Comparison of ENCODE assay signal across 27 cellular contexts in the genomic region with DNA sequence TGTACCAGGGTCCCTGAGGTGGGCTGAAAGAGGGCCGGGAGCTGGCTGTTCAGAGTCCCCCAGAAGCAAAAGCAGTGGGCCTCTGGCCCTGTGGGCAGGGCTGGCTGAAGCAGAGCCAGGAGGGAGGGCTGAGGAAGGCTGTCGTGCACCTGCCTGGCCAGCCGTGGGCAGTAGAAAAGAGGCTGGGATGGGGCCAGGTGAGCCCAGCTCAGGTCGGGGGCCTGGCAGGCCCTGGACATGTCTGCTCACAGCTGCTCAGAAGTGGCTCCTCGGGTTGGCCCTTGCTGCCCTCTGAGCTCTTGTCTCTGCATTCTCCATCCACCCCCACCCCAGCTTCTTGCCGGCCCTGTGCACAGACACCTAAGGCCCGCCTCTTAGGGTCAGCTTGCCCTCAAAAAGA.
DNase-seq lines count a peak whose midpoint lies in the region; ATAC-seq, FAIRE-seq and TF ChIP-seq lines count a peak whose summit lies in the region.
"Had no signal": no experiment of that assay in that cellular context is flagged by ENCODE, and none has a peak within 500 bp of the region (broad histone marks: within the 10 kb centered on the region; RNA-seq: fewer than 3 reads in every experiment).

No MANE protein-coding gene starts in this region.

- H3K36me3 ChIP-seq in HepG2 (replicated peaks in 1 of 2; ENCODE audit: control insufficient read depth in 1 of 2, insufficient read depth in 2 of 2, low read length in 2 of 2) (no peaks in the 10 kb centered on the region), right lobe of liver (no peaks in the 10 kb centered on the region), endodermal cell (ENCODE audit: control insufficient read depth, insufficient read depth, low read length) (no peaks in the 10 kb centered on the region), osteoblast (ENCODE audit: insufficient read depth, low read length) (no peaks in the 10 kb centered on the region), HAP-1 (replicated peaks) (no peaks in the 10 kb centered on the region)

- DNase-seq in HepG2 (ENCODE audit: low spot score) (no peak), right lobe of liver (no peak), endodermal cell (peak; percentile 72), osteoblast (ENCODE audit: insufficient read length, low spot score, missing footprints) (no peak), NCI-H510A (lab: John Stamatoyannopoulos, UW) (no peak), HAP-1 (ENCODE audit: low spot score in 2 of 2) (no peak), GM13976 (ENCODE audit: low spot score) (no peak), glomerular visceral epithelial cell (ENCODE audit: extremely low spot score) (no peak)
- DNase-seq: activated CD4-positive, alpha-beta memory T cell treated with anti-CD3 and anti-CD28 coated beads for 36 hours; activated effector memory CD4-positive, alpha-beta T cell treated with Interleukin-2 at 50 U/mL for 16 hours; activated naive CD8-positive, alpha-beta T cell treated with anti-CD3 and anti-CD28 coated beads, Interleukin-2, amount 10 ng/mL, durations not matched to agents 7 days and 5 days; effector CD8-positive, alpha-beta T cell; foreskin melanocyte; IMR-90; mammary epithelial cell; NCI-H1105; NCI-H2029 treated with DMSO at 0.1 percent for 48 hours; NCI-H226; NCI-H774; testis had no signal

- FAIRE-seq in HepG2 (lab: Jason Lieb, UNC) = no peak
- FAIRE-seq: GM12878, keratinocyte had no signal

- H3K4me2 ChIP-seq in HepG2 (ENCODE audit: low read depth, low read length) (peak overlapping the region; percentile 42), osteoblast (ENCODE audit: insufficient read depth, low read length) (no peak overlapping the region)
- H3K4me2 ChIP-seq: smooth muscle cell had no signal

- H3K79me2 ChIP-seq in HepG2 (ENCODE audit: insufficient read depth, low read length) (no peaks in the 10 kb centered on the region), osteoblast (ENCODE audit: insufficient read depth, low read length) (no peaks in the 10 kb centered on the region)

- H3K9me3 Mint-ChIP-seq in endodermal cell = peaks cover under 1% of the 10 kb centered on the region
- H3K9me3 Mint-ChIP-seq: activated CD4-positive, alpha-beta memory T cell treated with anti-CD3 and anti-CD28 coated beads for 36 hours; activated naive CD8-positive, alpha-beta T cell treated with anti-CD3 and anti-CD28 coated beads, Interleukin-2, amount 10 ng/mL, durations not matched to agents 7 days and 5 days; stimulated activated effector memory CD8-positive, alpha-beta T cell treated with anti-CD3 and anti-CD28 coated beads, Interleukin-12 subunit alpha, Interleukin-12 subunit beta, amount 100 ng/mL, for 72 hours had no signal

- no peak overlapping the region for H3K4me3 Mint-ChIP-seq in endodermal cell
- H3K4me3 Mint-ChIP-seq: activated CD4-positive, alpha-beta memory T cell treated with anti-CD3 and anti-CD28 coated beads for 36 hours; activated naive CD8-positive, alpha-beta T cell treated with anti-CD3 and anti-CD28 coated beads, Interleukin-2, amount 10 ng/mL, durations not matched to agents 7 days and 5 days; brain; CD14-positive monocyte; stimulated activated effector memory CD8-positive, alpha-beta T cell treated with anti-CD3 and anti-CD28 coated beads, Interleukin-12 subunit alpha, Interleukin-12 subunit beta, amount 100 ng/mL, for 72 hours had no signal

- in situ Hi-C loops in HepG2 (cut with HindIII; ENCODE audit: extremely low pct_ligation_motif_present, low pct_unique_long_range_greater_than_20kb) (no loop called here), HAP-1 (cut with MboI; ENCODE audit: low sequenced_read_pairs) (no loop called here), GM13976 (cut with MboI; ENCODE audit: low sequenced_read_pairs, unreplicated experiment) (no loop called here)

- H3K4me3 ChIP-seq in HepG2 (replicated peaks in 1 of 3; ENCODE audit: insufficient read depth in 1 of 3, low read depth in 2 of 3, low read length in 3 of 3) = no peak overlapping the region
- no peak overlapping the region for H3K4me3 ChIP-seq in right lobe of liver
- H3K4me3 ChIP-seq in endodermal cell (ENCODE audit: low read length) = no peak overlapping the region
- no peak overlapping the region for H3K4me3 ChIP-seq in osteoblast (ENCODE audit: insufficient read depth, low read length)
- no peak overlapping the region for H3K4me3 ChIP-seq in HAP-1
- H3K4me3 ChIP-seq: GM12878, smooth muscle cell, testis had no signal

- peak overlapping the region; percentile 26 for H3K27ac Mint-ChIP-seq in endodermal cell
- H3K27ac Mint-ChIP-seq: activated CD4-positive, alpha-beta memory T cell treated with anti-CD3 and anti-CD28 coated beads for 36 hours; activated naive CD8-positive, alpha-beta T cell treated with anti-CD3 and anti-CD28 coated beads, Interleukin-2, amount 10 ng/mL, durations not matched to agents 7 days and 5 days had no signal

- no peaks in the 10 kb centered on the region for H3K27me3 Mint-ChIP-seq in endodermal cell (ENCODE audit: insufficient read depth)
- H3K27me3 Mint-ChIP-seq: activated CD4-positive, alpha-beta memory T cell treated with anti-CD3 and anti-CD28 coated beads for 36 hours; activated naive CD8-positive, alpha-beta T cell treated with anti-CD3 and anti-CD28 coated beads, Interleukin-2, amount 10 ng/mL, durations not matched to agents 7 days and 5 days had no signal

- 27% methylated on average over 3 of the region's 7 CpGs for WGBS in HepG2 (ENCODE audit: low lambda C conversion rate)
- 81% methylated on average over 5 of the region's 7 CpGs for WGBS in right lobe of liver (ENCODE audit: insufficient coverage, low coverage, low lambda C conversion rate, missing lambda C conversion rate)
- WGBS in endodermal cell (ENCODE audit: insufficient coverage in 1 of 2, insufficient read length in 1 of 2), 2 experiments = 66 to 86% methylated on average over 3 to 7 of the region's 7 CpGs

- CTCF ChIA-PET in HepG2 (lab: Yijun Ruan, JAX; ENCODE audit: low intra/inter-chr PET ratio, low total read pairs) = no interaction called here

- TF ChIP-seq RAD21 in HepG2 (CRISPR knock-in tag; IDR thresholded peaks at IDR 0.05) = no peak

- peak; percentile 44 for TF ChIP-seq CTCF in HepG2 (CRISPR knock-in tag; IDR thresholded peaks at IDR 0.05)
- no peak for TF ChIP-seq CTCF in right lobe of liver (IDR thresholded peaks at IDR 0.05)
- peak; percentile 26 for TF ChIP-seq CTCF in endodermal cell (conservative IDR thresholded peaks at IDR 0.05)
- TF ChIP-seq CTCF in osteoblast (IDR thresholded peaks at IDR 0.05; ENCODE audit: extremely low read depth, low read depth, low read length) = no peak
- TF ChIP-seq CTCF in GM13976 (IDR thresholded peaks at IDR 0.05; ENCODE audit: borderline replicate concordance, control extremely low read depth, extremely low read depth, insufficient read depth, missing control alignments) = no peak

- peak; percentile 90 for ATAC-seq in HepG2
- no peak for ATAC-seq in right lobe of liver
- ATAC-seq: activated CD4-positive, CD25-positive, alpha-beta regulatory T cell treated with anti-CD3 and anti-CD28 coated beads, Interleukin-2, amount 50 U/mL, for 24 hours; GM12878; stimulated activated effector memory CD8-positive, alpha-beta T cell treated with anti-CD3 and anti-CD28 coated beads, Interleukin-12 subunit alpha, Interleukin-12 subunit beta, amount 100 ng/mL, for 72 hours had no signal

- intact Hi-C loops in HepG2 (cut with micrococcal nuclease; ENCODE audit: unreplicated experiment) (loop anchor here (10.0 kb wide), 1 partner anchor 80 kb away; no protein-coding TSS in a partner anchor), right lobe of liver (cut with DNase I) (no loop called here)

- no peaks in the 10 kb centered on the region for H4K20me1 ChIP-seq in HepG2 (ENCODE audit: insufficient read depth, low read length)
- H4K20me1 ChIP-seq in osteoblast (ENCODE audit: insufficient read depth, low read length) = no peaks in the 10 kb centered on the region

- POLR2A ChIA-PET in HepG2 (lab: Yijun Ruan, JAX) = no interaction called here

- peaks cover 15% of the 10 kb centered on the region for H3K4me1 Mint-ChIP-seq in endodermal cell
- H3K4me1 Mint-ChIP-seq: activated naive CD8-positive, alpha-beta T cell treated with anti-CD3 and anti-CD28 coated beads, Interleukin-2, amount 10 ng/mL, durations not matched to agents 7 days and 5 days had no signal

- H2AFZ ChIP-seq in HepG2 (ENCODE audit: low read length) (no peak overlapping the region), osteoblast (ENCODE audit: low read length) (no peak overlapping the region)

- H3K9me3 ChIP-seq in HepG2 (ENCODE audit: low read length) (no peaks in the 10 kb centered on the region), right lobe of liver (no peaks in the 10 kb centered on the region), endodermal cell (ENCODE audit: control insufficient read depth, low read length) (no peaks in the 10 kb centered on the region), osteoblast (ENCODE audit: low read depth, low read length) (no peaks in the 10 kb centered on the region), HAP-1 (no peaks in the 10 kb centered on the region)
- H3K9me3 ChIP-seq: testis had no signal

- H3K9ac ChIP-seq in HepG2 (ENCODE audit: insufficient read depth, low read depth, low read length) (no peak overlapping the region), endodermal cell (ENCODE audit: extremely low read depth, low read length, poor library complexity, severe bottlenecking) (no peak overlapping the region)

- H3K27me3 ChIP-seq in HepG2 (ENCODE audit: control insufficient read depth in 1 of 2, insufficient read depth in 2 of 2, low read length in 2 of 2) (no peaks in the 10 kb centered on the region), right lobe of liver (no peaks in the 10 kb centered on the region), endodermal cell (ENCODE audit: control insufficient read depth, insufficient read depth, low read length, poor library complexity, severe bottlenecking) (no peaks in the 10 kb centered on the region), osteoblast (ENCODE audit: insufficient read depth, low read length) (no peaks in the 10 kb centered on the region), HAP-1 (ENCODE audit: low read depth) (no peaks in the 10 kb centered on the region)
- H3K27me3 ChIP-seq: testis had no signal

- TF ChIP-seq POLR2A in HepG2 (IDR thresholded peaks at IDR 0.05; ENCODE audit: insufficient read depth in 1 of 2, low read depth in 2 of 2, low read length in 2 of 2) (no peak), right lobe of liver (IDR thresholded peaks at IDR 0.05) (no peak)

- no peaks in the 10 kb centered on the region for H3K36me3 Mint-ChIP-seq in endodermal cell (ENCODE audit: low read depth)
- H3K36me3 Mint-ChIP-seq: activated CD4-positive, alpha-beta memory T cell treated with anti-CD3 and anti-CD28 coated beads for 36 hours; activated naive CD8-positive, alpha-beta T cell treated with anti-CD3 and anti-CD28 coated beads, Interleukin-2, amount 10 ng/mL, durations not matched to agents 7 days and 5 days; CD14-positive monocyte; stimulated activated effector memory CD8-positive, alpha-beta T cell treated with anti-CD3 and anti-CD28 coated beads, Interleukin-12 subunit alpha, Interleukin-12 subunit beta, amount 100 ng/mL, for 72 hours had no signal

- H3K27ac ChIP-seq in HepG2 (ENCODE audit: extremely low read length, insufficient read depth, low read length) = no peak overlapping the region
- peak overlapping the region in 1 of 3 donors; percentile 60 for H3K27ac ChIP-seq in right lobe of liver
- no peak overlapping the region for H3K27ac ChIP-seq in endodermal cell (ENCODE audit: low read depth, low read length)
- peak overlapping the region; percentile 98 for H3K27ac ChIP-seq in osteoblast (ENCODE audit: low read depth, low read length)

- TF ChIP-seq EP300 in HepG2 (IDR thresholded peaks at IDR 0.05; ENCODE audit: low read depth in 2 of 2, low read length in 2 of 2) (no peak), HepG2 (CRISPR knock-in tag; IDR thresholded peaks at IDR 0.05; ENCODE audit: borderline replicate concordance) (no peak)

- peaks cover 27% of the 10 kb centered on the region for H3K4me1 ChIP-seq in HepG2 (ENCODE audit: insufficient read depth, low read length)
- no peaks in the 10 kb centered on the region for H3K4me1 ChIP-seq in right lobe of liver
- H3K4me1 ChIP-seq in endodermal cell (ENCODE audit: control insufficient read depth, insufficient read depth, low read length) = peaks cover 4% of the 10 kb centered on the region
- peaks cover 34% of the 10 kb centered on the region for H3K4me1 ChIP-seq in osteoblast (ENCODE audit: insufficient read depth, low read length)
- H3K4me1 ChIP-seq in HAP-1 = peaks cover 17% of the 10 kb centered on the region
- H3K4me1 ChIP-seq: testis had no signal

- no TSS peak for BruUV-seq in HepG2 (replicated peaks; lab: Mats Ljungman, UMichigan)

Comparison
In these comparisons a context has a peak if more than half of its experiments do, and no peak if none do; other contexts are left out.
1. CTCF ChIP-seq: peak in HepG2 (single experiment) and endodermal cell (single experiment); none in right lobe of liver (0 of 4), osteoblast (single experiment) and GM13976 (single experiment).